8 cellular contexts compared by ENCODE assay signal in the genomic region with DNA sequence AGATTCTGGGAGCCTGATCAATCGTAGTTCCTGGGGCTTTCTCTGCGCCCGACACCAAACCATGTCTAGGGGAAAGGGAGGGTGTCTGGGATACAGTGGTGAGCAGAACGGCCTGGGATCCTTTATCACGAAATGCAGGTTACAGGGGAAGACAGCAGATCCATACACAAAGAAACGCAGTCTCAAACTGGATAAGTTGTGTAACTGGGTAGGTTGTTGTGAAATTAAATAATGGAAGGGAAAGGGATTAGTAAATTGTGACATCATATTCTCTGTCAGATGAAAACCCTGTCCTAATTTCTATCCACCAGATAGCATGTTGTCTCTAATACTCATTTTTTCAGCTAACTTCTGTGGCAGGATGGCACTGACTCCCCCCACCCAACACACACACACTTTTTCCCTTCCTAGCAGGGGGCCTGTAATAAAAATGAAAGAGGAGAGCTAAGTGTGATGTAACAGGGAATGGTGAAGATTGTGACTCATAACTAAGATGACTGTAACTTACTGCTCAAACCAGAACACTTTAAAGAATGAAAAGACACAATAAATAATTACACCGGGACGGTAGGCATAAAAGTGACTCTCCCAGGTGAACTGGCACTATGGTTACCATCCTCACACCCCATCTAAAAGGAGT. TPM values are rescaled to one million over a fixed set of nuclear protein-coding genes. Genes with fewer than 3 reads are reported as not detected.
DNase-seq lines count a peak whose midpoint lies in the region; ATAC-seq and TF ChIP-seq lines count a peak whose summit lies in the region.
"Had no signal": no experiment of that assay in that cellular context is flagged by ENCODE, and none has a peak within 500 bp of the region (broad histone marks: within the 10 kb centered on the region; RNA-seq: fewer than 3 reads in every experiment).

No MANE protein-coding gene starts in this region.

- CTCF ChIA-PET in HEK293 (lab: Yijun Ruan, JAX) = interaction anchor here (0.6 to 1.2 kb wide), 7 partner anchors 11 to 520 kb away, joined by 3 to 5 read pairs (median 3); no protein-coding TSS in a partner anchor

- no peaks in the 10 kb centered on the region for H3K36me3 Mint-ChIP-seq in natural killer cell

- DNase-seq in SIG-M5 (lab: John Stamatoyannopoulos, UW) = peak; percentile 83
- DNase-seq in colonic mucosa = no peak
- no peak for DNase-seq in natural killer cell
- no peak for DNase-seq in cerebellar cortex (ENCODE audit: low spot score)

- no peak overlapping the region; the same call in 1 of the 2 replicates for H3K4me3 ChIP-seq in HEK293 (ENCODE audit: low read depth, low read length)
- peak overlapping the region; percentile 72 for H3K4me3 ChIP-seq in colonic mucosa

- H3K27me3 ChIP-seq in colonic mucosa = no peaks in the 10 kb centered on the region
- H3K27me3 ChIP-seq: cardiac muscle cell had no signal

- H3K4me1 Mint-ChIP-seq in natural killer cell = peaks cover 30 to 35% of the 10 kb centered on the region in 2 donors

- H3K27ac Mint-ChIP-seq in natural killer cell = peak overlapping the region; percentile 82 to 89

- H3K9me3 Mint-ChIP-seq in natural killer cell = no peaks in the 10 kb centered on the region

- peaks cover 8% of the 10 kb centered on the region; the same call in 1 of the 2 replicates for H3K4me1 ChIP-seq in HEK293 (ENCODE audit: control insufficient read depth, insufficient read depth, low read length)
- peaks cover 10% of the 10 kb centered on the region for H3K4me1 ChIP-seq in colonic mucosa

- H3K27ac ChIP-seq in HEK293 (ENCODE audit: extremely low read depth, low read depth, low read length) (peak overlapping the region; percentile 77; the same call in 1 of the 2 replicates), colonic mucosa (peak overlapping the region; percentile 87)

- H3K4me3 Mint-ChIP-seq in natural killer cell = peak overlapping the region; percentile 96

- no peaks in the 10 kb centered on the region for H3K27me3 Mint-ChIP-seq in natural killer cell (ENCODE audit: low read depth in 2 of 2)

- ATAC-seq in natural killer cell (no peak), HG03571 (IDR thresholded peaks at IDR 0.05; ENCODE audit: unreplicated experiment) (no peak), GM18909 (IDR thresholded peaks at IDR 0.05; ENCODE audit: poor library complexity, unreplicated experiment) (no peak)

- POLR2A ChIA-PET in HEK293 (lab: Yijun Ruan, JAX) = interaction anchor here (0.6 to 0.8 kb wide), 2 partner anchors 18 to 219 kb away, joined by 3 read pairs; no protein-coding TSS in a partner anchor

- H3K9ac ChIP-seq in colonic mucosa (ENCODE audit: low read depth in 2 of 2, low read length in 2 of 2) = peak overlapping the region in 1 of 2 donors; percentile 46

- H3K9me3 ChIP-seq in HEK293 (ENCODE audit: control insufficient read depth, insufficient read depth, low read depth, low read length) = no peaks in the 10 kb centered on the region
- no peaks in the 10 kb centered on the region for H3K9me3 ChIP-seq in colonic mucosa

- H3K36me3 ChIP-seq in HEK293 (ENCODE audit: control insufficient read depth in 2 of 2, insufficient read depth in 1 of 2, low read length in 2 of 2) = no peaks in the 10 kb centered on the region
- H3K36me3 ChIP-seq in colonic mucosa = no peaks in the 10 kb centered on the region
- H3K36me3 ChIP-seq: cardiac muscle cell had no signal

- TF ChIP-seq CTCF in HEK293 (tag by site-specific recombination; IDR thresholded peaks at IDR 0.05) = no peak
- TF ChIP-seq CTCF in colonic mucosa (IDR thresholded peaks at IDR 0.05) = no peak
- no peak for TF ChIP-seq CTCF in natural killer cell (IDR thresholded peaks at IDR 0.05)

- intact Hi-C loops in colonic mucosa (cut with DNase I) (loop anchor here (10.0 kb wide), 1 partner anchor 219 kb away; a partner anchor contains a TSS), natural killer cell (cut with micrococcal nuclease) (loop anchor here (2.0 kb wide), 1 partner anchor 51 kb away; no protein-coding TSS in a partner anchor)

TF ChIP-seq in HEK293, 187 proteins besides CTCF, POLR2A, EP300 and RAD21 (continues in another document):
- no peak for TF ChIP-seq ZNF174 (tag by site-specific recombination; IDR thresholded peaks at IDR 0.05)
- 0 out of 2 replicates have a peak, but pooled peaks have one; percentile 41 for TF ChIP-seq ZNF501 (tag by site-specific recombination; IDR thresholded peaks at IDR 0.05)
- no peak for TF ChIP-seq ZNF302 (tag by site-specific recombination; IDR thresholded peaks at IDR 0.05; ENCODE audit: low read depth)
- TF ChIP-seq ZNF391 (tag by site-specific recombination; IDR thresholded peaks at IDR 0.05; ENCODE audit: borderline replicate concordance, low read depth) = 0 out of 2 replicates have a peak, but pooled peaks have one; percentile 5
- no peak for TF ChIP-seq ZNF677 (tag by site-specific recombination; IDR thresholded peaks at IDR 0.05)
- 0 out of 2 replicates have a peak, but pooled peaks have one; percentile 41 for TF ChIP-seq ZNF660 (tag by site-specific recombination; IDR thresholded peaks at IDR 0.05)
- TF ChIP-seq ZNF202 (tag by site-specific recombination; IDR thresholded peaks at IDR 0.05; ENCODE audit: borderline replicate concordance) = no peak
- TF ChIP-seq ZNF670 (tag by site-specific recombination; IDR thresholded peaks at IDR 0.05; ENCODE audit: low read depth) = no peak
- TF ChIP-seq ZNF184 (tag by site-specific recombination; IDR thresholded peaks at IDR 0.05) = 0 out of 2 replicates have a peak, but pooled peaks have one; percentile 30
- TF ChIP-seq, protein P1, sequence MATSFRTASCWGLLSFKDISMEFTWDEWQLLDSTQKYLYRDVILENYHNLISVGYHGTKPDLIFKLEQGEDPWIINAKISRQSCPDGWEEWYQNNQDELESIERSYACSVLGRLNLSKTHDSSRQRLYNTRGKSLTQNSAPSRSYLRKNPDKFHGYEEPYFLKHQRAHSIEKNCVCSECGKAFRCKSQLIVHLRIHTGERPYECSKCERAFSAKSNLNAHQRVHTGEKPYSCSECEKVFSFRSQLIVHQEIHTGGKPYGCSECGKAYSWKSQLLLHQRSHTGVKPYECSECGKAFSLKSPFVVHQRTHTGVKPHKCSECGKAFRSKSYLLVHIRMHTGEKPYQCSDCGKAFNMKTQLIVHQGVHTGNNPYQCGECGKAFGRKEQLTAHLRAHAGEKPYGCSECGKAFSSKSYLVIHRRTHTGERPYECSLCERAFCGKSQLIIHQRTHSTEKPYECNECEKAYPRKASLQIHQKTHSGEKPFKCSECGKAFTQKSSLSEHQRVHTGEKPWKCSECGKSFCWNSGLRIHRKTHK (tag by site-specific recombination; IDR thresholded peaks at IDR 0.05) = no peak
- TF ChIP-seq, protein P2, sequence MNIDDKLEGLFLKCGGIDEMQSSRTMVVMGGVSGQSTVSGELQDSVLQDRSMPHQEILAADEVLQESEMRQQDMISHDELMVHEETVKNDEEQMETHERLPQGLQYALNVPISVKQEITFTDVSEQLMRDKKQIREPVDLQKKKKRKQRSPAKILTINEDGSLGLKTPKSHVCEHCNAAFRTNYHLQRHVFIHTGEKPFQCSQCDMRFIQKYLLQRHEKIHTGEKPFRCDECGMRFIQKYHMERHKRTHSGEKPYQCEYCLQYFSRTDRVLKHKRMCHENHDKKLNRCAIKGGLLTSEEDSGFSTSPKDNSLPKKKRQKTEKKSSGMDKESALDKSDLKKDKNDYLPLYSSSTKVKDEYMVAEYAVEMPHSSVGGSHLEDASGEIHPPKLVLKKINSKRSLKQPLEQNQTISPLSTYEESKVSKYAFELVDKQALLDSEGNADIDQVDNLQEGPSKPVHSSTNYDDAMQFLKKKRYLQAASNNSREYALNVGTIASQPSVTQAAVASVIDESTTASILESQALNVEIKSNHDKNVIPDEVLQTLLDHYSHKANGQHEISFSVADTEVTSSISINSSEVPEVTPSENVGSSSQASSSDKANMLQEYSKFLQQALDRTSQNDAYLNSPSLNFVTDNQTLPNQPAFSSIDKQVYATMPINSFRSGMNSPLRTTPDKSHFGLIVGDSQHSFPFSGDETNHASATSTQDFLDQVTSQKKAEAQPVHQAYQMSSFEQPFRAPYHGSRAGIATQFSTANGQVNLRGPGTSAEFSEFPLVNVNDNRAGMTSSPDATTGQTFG (tag by site-specific recombination; IDR thresholded peaks at IDR 0.05; ENCODE audit: borderline replicate concordance) = no peak
- TF ChIP-seq, protein P3, sequence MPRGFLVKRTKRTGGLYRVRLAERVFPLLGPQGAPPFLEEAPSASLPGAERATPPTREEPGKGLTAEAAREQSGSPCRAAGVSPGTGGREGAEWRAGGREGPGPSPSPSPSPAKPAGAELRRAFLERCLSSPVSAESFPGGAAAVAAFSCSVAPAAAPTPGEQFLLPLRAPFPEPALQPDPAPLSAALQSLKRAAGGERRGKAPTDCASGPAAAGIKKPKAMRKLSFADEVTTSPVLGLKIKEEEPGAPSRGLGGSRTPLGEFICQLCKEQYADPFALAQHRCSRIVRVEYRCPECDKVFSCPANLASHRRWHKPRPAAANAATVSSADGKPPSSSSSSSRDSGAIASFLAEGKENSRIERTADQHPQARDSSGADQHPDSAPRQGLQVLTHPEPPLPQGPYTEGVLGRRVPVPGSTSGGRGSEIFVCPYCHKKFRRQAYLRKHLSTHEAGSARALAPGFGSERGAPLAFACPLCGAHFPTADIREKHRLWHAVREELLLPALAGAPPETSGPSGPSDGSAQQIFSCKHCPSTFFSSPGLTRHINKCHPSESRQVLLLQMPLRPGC (tag by site-specific recombination; IDR thresholded peaks at IDR 0.05) = peak; percentile 39; the same call in 1 of the 2 replicates
- TF ChIP-seq, protein P4, sequence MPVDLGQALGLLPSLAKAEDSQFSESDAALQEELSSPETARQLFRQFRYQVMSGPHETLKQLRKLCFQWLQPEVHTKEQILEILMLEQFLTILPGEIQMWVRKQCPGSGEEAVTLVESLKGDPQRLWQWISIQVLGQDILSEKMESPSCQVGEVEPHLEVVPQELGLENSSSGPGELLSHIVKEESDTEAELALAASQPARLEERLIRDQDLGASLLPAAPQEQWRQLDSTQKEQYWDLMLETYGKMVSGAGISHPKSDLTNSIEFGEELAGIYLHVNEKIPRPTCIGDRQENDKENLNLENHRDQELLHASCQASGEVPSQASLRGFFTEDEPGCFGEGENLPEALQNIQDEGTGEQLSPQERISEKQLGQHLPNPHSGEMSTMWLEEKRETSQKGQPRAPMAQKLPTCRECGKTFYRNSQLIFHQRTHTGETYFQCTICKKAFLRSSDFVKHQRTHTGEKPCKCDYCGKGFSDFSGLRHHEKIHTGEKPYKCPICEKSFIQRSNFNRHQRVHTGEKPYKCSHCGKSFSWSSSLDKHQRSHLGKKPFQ (tag by site-specific recombination; IDR thresholded peaks at IDR 0.05) = no peak
- no peak for TF ChIP-seq ZNF169 (tag by site-specific recombination; IDR thresholded peaks at IDR 0.05)

RNA-seq across cellular contexts. Expression of a gene that starts 0.8 kb away (rescaled TPM):
- total RNA-seq in colonic mucosa (10 to 100 TPM; 52.8 to 63.2 TPM), natural killer cell (10 to 100 TPM; 72.3 to 79.0 (median 74.4) TPM)

RNA-seq across cellular contexts. Expression of a gene that starts 53.8 kb away (rescaled TPM):
- 10 to 100 TPM; 28.0 to 36.0 TPM for total RNA-seq in colonic mucosa
- 10 to 100 TPM; 20.0 to 27.4 (median 25.3) TPM for total RNA-seq in natural killer cell
